ENCODE assay signal across 10 cellular contexts in genomic region chr11:43581370-43582023, GRCh38.
DNase-seq lines count a peak whose midpoint lies in the region; ATAC-seq and TF ChIP-seq lines count a peak whose summit lies in the region.
"Had no signal": no experiment of that assay in that cellular context is flagged by ENCODE, and none has a peak within 500 bp of the region (broad histone marks: within the 10 kb centered on the region; RNA-seq: fewer than 3 reads in every experiment).

No MANE protein-coding gene starts in this region.

- H3K9me3 Mint-ChIP-seq in CD8-positive, alpha-beta T cell: no peaks in the 10 kb centered on the region
- no peaks in the 10 kb centered on the region for H3K9me3 Mint-ChIP-seq in endothelial cell (ENCODE audit: unreplicated experiment)

- no peak overlapping the region for H2AFZ ChIP-seq in MM.1S (ENCODE audit: low read length)
- no peak overlapping the region for H2AFZ ChIP-seq in trophoblast cell (ENCODE audit: insufficient read depth, low read length, poor library complexity)

- DNase-seq in CD8-positive, alpha-beta T cell: no peak
- DNase-seq in MM.1S: no peak
- no peak for DNase-seq in endothelial cell (ENCODE audit: low spot score)
- no peak for DNase-seq in trophoblast cell
- DNase-seq in AML-193 (lab: John Stamatoyannopoulos, UW): no peak
- DNase-seq in NCI-H446 (lab: John Stamatoyannopoulos, UW): no peak
- no peak for DNase-seq in NCI-H2227 treated with DMSO at 0.1 percent for 48 hours (lab: John Stamatoyannopoulos, UW)
- no peak for DNase-seq in activated effector memory CD4-positive, alpha-beta T cell treated with anti-CD3 and anti-CD28 coated beads, Interleukin-2, amount 50 U/mL, for 16 hours
- DNase-seq: stimulated activated CD8-positive, alpha-beta memory T cell treated with anti-CD3 and anti-CD28 coated beads, Interleukin-4, amount 100 ng/mL, for 48 hours had no signal

- H3F3A ChIP-seq in MM.1S (ENCODE audit: insufficient read depth, low read length): no peaks in the 10 kb centered on the region

- no peak overlapping the region for H3K23ac ChIP-seq in trophoblast cell (ENCODE audit: low read length)

- no peak overlapping the region for H3K27ac Mint-ChIP-seq in CD8-positive, alpha-beta T cell
- no peak overlapping the region for H3K27ac Mint-ChIP-seq in endothelial cell (ENCODE audit: unreplicated experiment)

- peaks cover 70% of the 10 kb centered on the region for H3K27me3 Mint-ChIP-seq in CD8-positive, alpha-beta T cell (ENCODE audit: low read depth)
- H3K27me3 Mint-ChIP-seq in endothelial cell (ENCODE audit: unreplicated experiment): peaks cover 35% of the 10 kb centered on the region

- no peak for TF ChIP-seq CTCF in CD8-positive, alpha-beta T cell (IDR thresholded peaks at IDR 0.05)
- TF ChIP-seq CTCF in MM.1S (IDR thresholded peaks at IDR 0.05; ENCODE audit: low read length): no peak
- TF ChIP-seq CTCF in endothelial cell (IDR thresholded peaks at IDR 0.05; ENCODE audit: unreplicated experiment): no peak

- no peak overlapping the region for H4K8ac ChIP-seq in trophoblast cell (ENCODE audit: low read depth, low read length)

- CTCF ChIA-PET in CD8-positive, alpha-beta T cell (lab: Charles Lee): interaction anchor here (1.9 kb wide), 1 partner anchor 12 kb away, joined by 5 read pairs; no protein-coding TSS in a partner anchor

- no peak overlapping the region for H2BK12ac ChIP-seq in trophoblast cell (ENCODE audit: low read length)

- no peaks in the 10 kb centered on the region for H3K9me2 ChIP-seq in MM.1S (replicated peaks; ENCODE audit: insufficient read depth, low read length)

- intact Hi-C loops in CD8-positive, alpha-beta T cell (cut with DNase I, micrococcal nuclease): no loop called here

- no peak overlapping the region for H3K14ac ChIP-seq in trophoblast cell (ENCODE audit: low read length)

- peaks cover 35% of the 10 kb centered on the region for H3K4me1 Mint-ChIP-seq in CD8-positive, alpha-beta T cell (ENCODE audit: low read depth)
- H3K4me1 Mint-ChIP-seq in endothelial cell (ENCODE audit: unreplicated experiment): peaks cover 19% of the 10 kb centered on the region

- no peak overlapping the region for H4K12ac ChIP-seq in trophoblast cell (ENCODE audit: low read depth, low read length)

- H3K27me3 ChIP-seq in CD8-positive, alpha-beta T cell (ENCODE audit: insufficient read depth, low read length): peaks cover 45% of the 10 kb centered on the region
- H3K27me3 ChIP-seq in MM.1S (replicated peaks; ENCODE audit: insufficient read depth, low read length) (peaks cover 68% of the 10 kb centered on the region), trophoblast cell (ENCODE audit: insufficient read depth, low read length) (peaks cover 81% of the 10 kb centered on the region)

- no peak for ATAC-seq in CD8-positive, alpha-beta T cell

- no peak overlapping the region for H3K4ac ChIP-seq in trophoblast cell (ENCODE audit: low read depth, low read length)

- H3K4me2 ChIP-seq in MM.1S (ENCODE audit: low read depth, low read length) (peak overlapping the region; percentile 19; the same call in 1 of the 2 replicates), trophoblast cell (ENCODE audit: low read length) (peak overlapping the region; percentile 69)

- POLR2A ChIA-PET in CD8-positive, alpha-beta T cell (lab: Charles Lee): no interaction called here

- no peak overlapping the region for H2BK5ac ChIP-seq in trophoblast cell (ENCODE audit: low read depth, low read length, poor library complexity)

- no peaks in the 10 kb centered on the region for H3K9me3 ChIP-seq in CD8-positive, alpha-beta T cell (ENCODE audit: low read length)
- H3K9me3 ChIP-seq in MM.1S (replicated peaks; ENCODE audit: insufficient read depth, low read length): no peaks in the 10 kb centered on the region
- peaks cover 5% of the 10 kb centered on the region for H3K9me3 ChIP-seq in trophoblast cell (ENCODE audit: insufficient read depth, low read depth, low read length)
- H3K9me3 ChIP-seq: prostate gland had no signal

- peak overlapping the region; percentile 82 for H3K4me3 Mint-ChIP-seq in CD8-positive, alpha-beta T cell
- H3K4me3 Mint-ChIP-seq in endothelial cell (ENCODE audit: unreplicated experiment): peak overlapping the region; percentile 93

- no peak overlapping the region for H2AK5ac ChIP-seq in trophoblast cell (ENCODE audit: low read length)

- peaks cover 20% of the 10 kb centered on the region for H3K4me1 ChIP-seq in CD8-positive, alpha-beta T cell (ENCODE audit: insufficient read depth, low read length)
- H3K4me1 ChIP-seq in MM.1S (ENCODE audit: low read length): peaks cover 6% of the 10 kb centered on the region
- peaks cover 10 to 17% of the 10 kb centered on the region in 2 experiments for H3K4me1 ChIP-seq in trophoblast cell (ENCODE audit: control insufficient read depth in 1 of 2, insufficient read depth in 2 of 2, low read length in 2 of 2)
- H3K4me1 ChIP-seq: prostate gland had no signal

- H3K36me3 ChIP-seq in CD8-positive, alpha-beta T cell (ENCODE audit: insufficient read depth, low read length): no peaks in the 10 kb centered on the region
- H3K36me3 ChIP-seq in MM.1S (replicated peaks; ENCODE audit: insufficient read depth, low read length) (no peaks in the 10 kb centered on the region), trophoblast cell (ENCODE audit: control insufficient read depth in 1 of 2, insufficient read depth in 2 of 2, low read length in 2 of 2) (no peaks in the 10 kb centered on the region)
- H3K36me3 ChIP-seq: prostate gland had no signal

- H4K20me1 ChIP-seq in MM.1S (ENCODE audit: insufficient read depth, low read length): no peaks in the 10 kb centered on the region

- no peaks in the 10 kb centered on the region for H3K36me3 Mint-ChIP-seq in CD8-positive, alpha-beta T cell
- H3K36me3 Mint-ChIP-seq in endothelial cell (ENCODE audit: low read depth, unreplicated experiment): peaks cover 6% of the 10 kb centered on the region

- H3K79me2 ChIP-seq in MM.1S (ENCODE audit: low read length) (no peaks in the 10 kb centered on the region), trophoblast cell (ENCODE audit: control insufficient read depth, insufficient read depth, low read length, poor library complexity) (no peaks in the 10 kb centered on the region)

- H3K9ac ChIP-seq in MM.1S (ENCODE audit: low read length) (no peak overlapping the region), trophoblast cell (ENCODE audit: low read length) (no peak overlapping the region)

- no peak overlapping the region for H4K91ac ChIP-seq in trophoblast cell (ENCODE audit: low read depth, low read length)

- H3K4me3 ChIP-seq in CD8-positive, alpha-beta T cell (ENCODE audit: low read depth, low read length): no peak overlapping the region
- H3K4me3 ChIP-seq in MM.1S (ENCODE audit: low read length) (no peak overlapping the region; the same call in 1 of the 2 replicates), trophoblast cell (ENCODE audit: low read depth, low read length) (no peak overlapping the region)
- H3K4me3 ChIP-seq: prostate gland had no signal

- no peak overlapping the region for H3K27ac ChIP-seq in CD8-positive, alpha-beta T cell (ENCODE audit: low read depth, low read length)
- H3K27ac ChIP-seq in MM.1S (ENCODE audit: low read length) (no peak overlapping the region), trophoblast cell (ENCODE audit: low read depth, low read length) (no peak overlapping the region)
- H3K27ac ChIP-seq: prostate gland had no signal

- H3K79me1 ChIP-seq in trophoblast cell (ENCODE audit: low read length): no peaks in the 10 kb centered on the region

- WGBS in trophoblast cell (ENCODE audit: extremely low coverage, insufficient coverage, insufficient read length): no CpG with 5 or more reads among the region's 39 CpGs

- no peak overlapping the region for H3K18ac ChIP-seq in trophoblast cell (ENCODE audit: low read length)

- H2BK120ac ChIP-seq in trophoblast cell (ENCODE audit: insufficient read depth, low read length, poor library complexity): no peak overlapping the region
